In genomic region chr16:14070877-14071575, GRCh38 we compare ENCODE assay signal across 8 cellular contexts. TPM values are rescaled to one million over a fixed set of nuclear protein-coding genes. Genes with fewer than 3 reads are reported as not detected.
DNase-seq lines count a peak whose midpoint lies in the region; ATAC-seq lines count a peak whose summit lies in the region.

MRTFB (plus strand) TSS chr16:14071319; CDS start chr16:14140607, 69,288 bp downstream.

- DNase-seq in AML-193 (lab: John Stamatoyannopoulos, UW) (peak; percentile 13 to 32), NCI-H748 treated with DMSO at 0.1 percent for 48 hours (lab: John Stamatoyannopoulos, UW) (peak; percentile 60), lung microvascular endothelial cell (ENCODE audit: low read depth in 2 of 2) (peak; percentile 61 to 76)
- peak; percentile 46 to 77 for DNase-seq in activated CD8-positive, alpha-beta memory T cell treated with anti-CD3 and anti-CD28 coated beads for 1 hour (ENCODE audit: extremely low read depth in 1 of 2, low read depth in 1 of 2)
- peak; percentile 71 for DNase-seq in effector CD4-positive, alpha-beta T cell
- peak; percentile 55 to 75 (median 55) for DNase-seq in stimulated activated CD4-positive, alpha-beta T cell treated with anti-CD3 and anti-CD28 coated beads, TNF-alpha, amount 100 ng/mL, for 48 hours (ENCODE audit: low read depth in 3 of 3)

- ATAC-seq in GM19035 (IDR thresholded peaks at IDR 0.05; ENCODE audit: unreplicated experiment) (peak; percentile 77), HG03280 (IDR thresholded peaks at IDR 0.05; ENCODE audit: unreplicated experiment) (peak; percentile 86)

RNA-seq across cellular contexts. Expression of gene MRTFB, which starts in this region (rescaled TPM):
- total RNA-seq in lung microvascular endothelial cell, result 3.7 and 4.4 TPM in 2 replicates

Comparison
In these comparisons a context has a peak if more than half of its experiments do, and no peak if none do; other contexts are left out.
1. Peak in every context shown above with its lines: DNase-seq and ATAC-seq.